Comparison of ENCODE assay signal across 1 cellular context in the genomic region with DNA sequence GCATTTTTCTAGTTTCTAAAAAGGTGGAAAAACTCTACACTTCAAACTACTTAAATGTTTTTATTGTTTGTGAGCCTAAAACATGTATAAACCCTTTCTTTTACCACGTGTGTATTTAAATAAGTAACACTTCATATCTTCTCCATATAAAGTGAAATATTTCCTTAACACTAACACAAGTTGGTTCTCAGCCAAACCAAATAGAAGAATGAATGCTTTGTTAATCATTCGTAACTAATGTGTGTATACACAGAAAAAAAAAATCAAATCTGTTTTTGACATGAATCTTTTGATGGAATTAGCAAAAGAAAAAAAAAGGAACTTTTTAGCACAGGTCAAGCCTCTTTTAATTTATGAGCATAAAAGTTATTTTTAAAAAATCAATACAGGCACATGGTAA.
TF ChIP-seq lines count a peak whose summit lies in the region.

No MANE protein-coding gene starts in this region.

TF ChIP-seq in HepG2, 621 proteins besides CTCF, POLR2A, EP300 and RAD21 (continued from another document):
- TF ChIP-seq, protein P1, sequence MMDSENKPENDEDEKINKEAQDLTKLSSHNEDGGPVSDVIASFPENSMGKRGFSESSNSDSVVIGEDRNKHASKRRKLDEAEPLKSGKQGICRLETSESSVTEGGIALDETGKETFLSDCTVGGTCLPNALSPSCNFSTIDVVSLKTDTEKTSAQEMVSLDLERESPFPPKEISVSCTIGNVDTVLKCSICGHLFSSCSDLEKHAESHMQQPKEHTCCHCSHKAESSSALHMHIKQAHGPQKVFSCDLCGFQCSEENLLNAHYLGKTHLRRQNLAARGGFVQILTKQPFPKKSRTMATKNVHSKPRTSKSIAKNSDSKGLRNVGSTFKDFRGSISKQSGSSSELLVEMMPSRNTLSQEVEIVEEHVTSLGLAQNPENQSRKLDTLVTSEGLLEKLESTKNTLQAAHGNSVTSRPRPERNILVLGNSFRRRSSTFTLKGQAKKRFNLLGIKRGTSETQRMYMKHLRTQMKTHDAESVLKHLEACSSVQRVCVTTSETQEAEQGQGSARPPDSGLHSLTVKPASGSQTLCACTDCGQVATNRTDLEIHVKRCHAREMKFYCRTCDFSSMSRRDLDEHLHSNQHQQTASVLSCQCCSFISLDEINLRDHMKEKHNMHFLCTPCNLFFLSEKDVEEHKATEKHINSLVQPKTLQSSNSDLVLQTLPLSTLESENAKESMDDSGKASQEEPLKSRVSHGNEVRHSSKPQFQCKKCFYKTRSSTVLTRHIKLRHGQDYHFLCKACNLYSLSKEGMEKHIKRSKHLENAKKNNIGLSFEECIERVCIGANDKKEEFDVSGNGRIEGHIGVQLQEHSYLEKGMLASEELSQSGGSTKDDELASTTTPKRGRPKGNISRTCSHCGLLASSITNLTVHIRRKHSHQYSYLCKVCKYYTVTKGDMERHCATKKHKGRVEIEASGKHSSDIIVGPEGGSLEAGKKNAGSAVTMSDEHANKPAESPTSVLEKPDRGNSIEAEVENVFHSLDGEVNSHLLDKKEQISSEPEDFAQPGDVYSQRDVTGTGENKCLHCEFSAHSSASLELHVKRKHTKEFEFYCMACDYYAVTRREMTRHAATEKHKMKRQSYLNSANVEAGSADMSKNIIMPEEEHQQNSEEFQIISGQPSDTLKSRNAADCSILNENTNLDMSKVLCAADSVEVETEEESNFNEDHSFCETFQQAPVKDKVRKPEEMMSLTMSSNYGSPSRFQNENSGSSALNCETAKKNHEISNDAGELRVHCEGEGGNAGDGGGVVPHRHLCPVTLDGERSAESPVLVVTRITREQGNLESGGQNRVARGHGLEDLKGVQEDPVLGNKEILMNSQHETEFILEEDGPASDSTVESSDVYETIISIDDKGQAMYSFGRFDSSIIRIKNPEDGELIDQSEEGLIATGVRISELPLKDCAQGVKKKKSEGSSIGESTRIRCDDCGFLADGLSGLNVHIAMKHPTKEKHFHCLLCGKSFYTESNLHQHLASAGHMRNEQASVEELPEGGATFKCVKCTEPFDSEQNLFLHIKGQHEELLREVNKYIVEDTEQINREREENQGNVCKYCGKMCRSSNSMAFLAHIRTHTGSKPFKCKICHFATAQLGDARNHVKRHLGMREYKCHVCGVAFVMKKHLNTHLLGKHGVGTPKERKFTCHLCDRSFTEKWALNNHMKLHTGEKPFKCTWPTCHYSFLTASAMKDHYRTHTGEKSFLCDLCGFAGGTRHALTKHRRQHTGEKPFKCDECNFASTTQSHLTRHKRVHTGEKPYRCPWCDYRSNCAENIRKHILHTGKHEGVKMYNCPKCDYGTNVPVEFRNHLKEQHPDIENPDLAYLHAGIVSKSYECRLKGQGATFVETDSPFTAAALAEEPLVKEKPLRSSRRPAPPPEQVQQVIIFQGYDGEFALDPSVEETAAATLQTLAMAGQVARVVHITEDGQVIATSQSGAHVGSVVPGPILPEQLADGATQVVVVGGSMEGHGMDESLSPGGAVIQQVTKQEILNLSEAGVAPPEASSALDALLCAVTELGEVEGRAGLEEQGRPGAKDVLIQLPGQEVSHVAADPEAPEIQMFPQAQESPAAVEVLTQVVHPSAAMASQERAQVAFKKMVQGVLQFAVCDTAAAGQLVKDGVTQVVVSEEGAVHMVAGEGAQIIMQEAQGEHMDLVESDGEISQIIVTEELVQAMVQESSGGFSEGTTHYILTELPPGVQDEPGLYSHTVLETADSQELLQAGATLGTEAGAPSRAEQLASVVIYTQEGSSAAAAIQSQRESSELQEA (CRISPR knock-in tag; IDR thresholded peaks at IDR 0.05; ENCODE audit: not compliant biosample characterization), result no peak
- no peak for TF ChIP-seq HDAC6 (IDR thresholded peaks at IDR 0.05; ENCODE audit: low read depth, low read length)
- TF ChIP-seq ZNF670 (CRISPR knock-in tag; IDR thresholded peaks at IDR 0.05; ENCODE audit: borderline replicate concordance), result no peak
- TF ChIP-seq, protein P2, sequence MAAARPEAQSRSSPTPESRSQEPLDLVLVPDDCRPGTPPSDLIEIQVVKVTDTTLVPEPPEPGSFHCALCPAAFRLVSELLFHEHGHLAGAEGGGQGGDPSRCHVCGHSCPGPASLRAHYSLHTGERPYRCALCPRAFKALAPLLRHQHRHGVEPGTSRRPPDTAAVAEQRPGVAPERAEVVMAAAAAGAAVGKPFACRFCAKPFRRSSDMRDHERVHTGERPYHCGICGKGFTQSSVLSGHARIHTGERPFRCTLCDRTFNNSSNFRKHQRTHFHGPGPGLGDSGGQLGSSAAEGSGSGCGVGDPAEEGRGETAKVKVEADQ (CRISPR knock-in tag; IDR thresholded peaks at IDR 0.05; ENCODE audit: borderline replicate concordance), result no peak
- TF ChIP-seq ZNF3 (CRISPR knock-in tag; IDR thresholded peaks at IDR 0.05), result no peak
- TF ChIP-seq GPN1 (CRISPR knock-in tag; IDR thresholded peaks at IDR 0.05; ENCODE audit: borderline replicate concordance), result no peak
- TF ChIP-seq, protein P3, sequence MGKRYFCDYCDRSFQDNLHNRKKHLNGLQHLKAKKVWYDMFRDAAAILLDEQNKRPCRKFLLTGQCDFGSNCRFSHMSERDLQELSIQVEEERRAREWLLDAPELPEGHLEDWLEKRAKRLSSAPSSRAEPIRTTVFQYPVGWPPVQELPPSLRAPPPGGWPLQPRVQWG (CRISPR knock-in tag; IDR thresholded peaks at IDR 0.05; ENCODE audit: borderline replicate concordance, low read depth), result no peak
- TF ChIP-seq ZNF251 (CRISPR knock-in tag; IDR thresholded peaks at IDR 0.05), result no peak
- TF ChIP-seq, protein P4, sequence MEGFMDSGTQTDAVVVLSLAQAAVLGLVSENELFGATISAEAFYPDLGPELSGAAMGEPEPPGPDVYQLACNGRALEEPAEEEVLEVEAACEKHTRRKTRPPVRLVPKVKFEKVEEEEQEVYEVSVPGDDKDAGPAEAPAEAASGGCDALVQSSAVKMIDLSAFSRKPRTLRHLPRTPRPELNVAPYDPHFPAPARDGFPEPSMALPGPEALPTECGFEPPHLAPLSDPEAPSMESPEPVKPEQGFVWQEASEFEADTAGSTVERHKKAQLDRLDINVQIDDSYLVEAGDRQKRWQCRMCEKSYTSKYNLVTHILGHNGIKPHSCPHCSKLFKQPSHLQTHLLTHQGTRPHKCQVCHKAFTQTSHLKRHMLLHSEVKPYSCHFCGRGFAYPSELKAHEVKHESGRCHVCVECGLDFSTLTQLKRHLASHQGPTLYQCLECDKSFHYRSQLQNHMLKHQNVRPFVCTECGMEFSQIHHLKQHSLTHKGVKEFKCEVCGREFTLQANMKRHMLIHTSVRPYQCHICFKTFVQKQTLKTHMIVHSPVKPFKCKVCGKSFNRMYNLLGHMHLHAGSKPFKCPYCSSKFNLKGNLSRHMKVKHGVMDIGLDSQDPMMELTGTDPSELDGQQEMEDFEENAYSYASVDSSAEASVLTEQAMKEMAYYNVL (CRISPR knock-in tag; IDR thresholded peaks at IDR 0.05; ENCODE audit: borderline replicate concordance), result no peak
- no peak for TF ChIP-seq FOXO1 (CRISPR knock-in tag; IDR thresholded peaks at IDR 0.05)
- TF ChIP-seq ZNF563 (CRISPR knock-in tag; IDR thresholded peaks at IDR 0.05), result no peak
- TF ChIP-seq, protein P5, sequence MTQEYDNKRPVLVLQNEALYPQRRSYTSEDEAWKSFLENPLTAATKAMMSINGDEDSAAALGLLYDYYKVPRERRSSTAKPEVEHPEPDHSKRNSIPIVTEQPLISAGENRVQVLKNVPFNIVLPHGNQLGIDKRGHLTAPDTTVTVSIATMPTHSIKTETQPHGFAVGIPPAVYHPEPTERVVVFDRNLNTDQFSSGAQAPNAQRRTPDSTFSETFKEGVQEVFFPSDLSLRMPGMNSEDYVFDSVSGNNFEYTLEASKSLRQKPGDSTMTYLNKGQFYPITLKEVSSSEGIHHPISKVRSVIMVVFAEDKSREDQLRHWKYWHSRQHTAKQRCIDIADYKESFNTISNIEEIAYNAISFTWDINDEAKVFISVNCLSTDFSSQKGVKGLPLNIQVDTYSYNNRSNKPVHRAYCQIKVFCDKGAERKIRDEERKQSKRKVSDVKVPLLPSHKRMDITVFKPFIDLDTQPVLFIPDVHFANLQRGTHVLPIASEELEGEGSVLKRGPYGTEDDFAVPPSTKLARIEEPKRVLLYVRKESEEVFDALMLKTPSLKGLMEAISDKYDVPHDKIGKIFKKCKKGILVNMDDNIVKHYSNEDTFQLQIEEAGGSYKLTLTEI (CRISPR knock-in tag; conservative IDR thresholded peaks at IDR 0.05), result no peak
- TF ChIP-seq ELF4 (CRISPR knock-in tag; IDR thresholded peaks at IDR 0.05; ENCODE audit: borderline replicate concordance), result 0 out of 2 replicates have a peak, but pooled peaks have one; percentile 48
- no peak for TF ChIP-seq POLR2AphosphoS2 (IDR thresholded peaks at IDR 0.05; ENCODE audit: low read depth, low read length)
- TF ChIP-seq, protein P6, sequence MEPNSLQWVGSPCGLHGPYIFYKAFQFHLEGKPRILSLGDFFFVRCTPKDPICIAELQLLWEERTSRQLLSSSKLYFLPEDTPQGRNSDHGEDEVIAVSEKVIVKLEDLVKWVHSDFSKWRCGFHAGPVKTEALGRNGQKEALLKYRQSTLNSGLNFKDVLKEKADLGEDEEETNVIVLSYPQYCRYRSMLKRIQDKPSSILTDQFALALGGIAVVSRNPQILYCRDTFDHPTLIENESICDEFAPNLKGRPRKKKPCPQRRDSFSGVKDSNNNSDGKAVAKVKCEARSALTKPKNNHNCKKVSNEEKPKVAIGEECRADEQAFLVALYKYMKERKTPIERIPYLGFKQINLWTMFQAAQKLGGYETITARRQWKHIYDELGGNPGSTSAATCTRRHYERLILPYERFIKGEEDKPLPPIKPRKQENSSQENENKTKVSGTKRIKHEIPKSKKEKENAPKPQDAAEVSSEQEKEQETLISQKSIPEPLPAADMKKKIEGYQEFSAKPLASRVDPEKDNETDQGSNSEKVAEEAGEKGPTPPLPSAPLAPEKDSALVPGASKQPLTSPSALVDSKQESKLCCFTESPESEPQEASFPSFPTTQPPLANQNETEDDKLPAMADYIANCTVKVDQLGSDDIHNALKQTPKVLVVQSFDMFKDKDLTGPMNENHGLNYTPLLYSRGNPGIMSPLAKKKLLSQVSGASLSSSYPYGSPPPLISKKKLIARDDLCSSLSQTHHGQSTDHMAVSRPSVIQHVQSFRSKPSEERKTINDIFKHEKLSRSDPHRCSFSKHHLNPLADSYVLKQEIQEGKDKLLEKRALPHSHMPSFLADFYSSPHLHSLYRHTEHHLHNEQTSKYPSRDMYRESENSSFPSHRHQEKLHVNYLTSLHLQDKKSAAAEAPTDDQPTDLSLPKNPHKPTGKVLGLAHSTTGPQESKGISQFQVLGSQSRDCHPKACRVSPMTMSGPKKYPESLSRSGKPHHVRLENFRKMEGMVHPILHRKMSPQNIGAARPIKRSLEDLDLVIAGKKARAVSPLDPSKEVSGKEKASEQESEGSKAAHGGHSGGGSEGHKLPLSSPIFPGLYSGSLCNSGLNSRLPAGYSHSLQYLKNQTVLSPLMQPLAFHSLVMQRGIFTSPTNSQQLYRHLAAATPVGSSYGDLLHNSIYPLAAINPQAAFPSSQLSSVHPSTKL (CRISPR knock-in tag; IDR thresholded peaks at IDR 0.05), result peak; percentile 26; the same call in 1 of the 2 replicates
- TF ChIP-seq, protein P7, sequence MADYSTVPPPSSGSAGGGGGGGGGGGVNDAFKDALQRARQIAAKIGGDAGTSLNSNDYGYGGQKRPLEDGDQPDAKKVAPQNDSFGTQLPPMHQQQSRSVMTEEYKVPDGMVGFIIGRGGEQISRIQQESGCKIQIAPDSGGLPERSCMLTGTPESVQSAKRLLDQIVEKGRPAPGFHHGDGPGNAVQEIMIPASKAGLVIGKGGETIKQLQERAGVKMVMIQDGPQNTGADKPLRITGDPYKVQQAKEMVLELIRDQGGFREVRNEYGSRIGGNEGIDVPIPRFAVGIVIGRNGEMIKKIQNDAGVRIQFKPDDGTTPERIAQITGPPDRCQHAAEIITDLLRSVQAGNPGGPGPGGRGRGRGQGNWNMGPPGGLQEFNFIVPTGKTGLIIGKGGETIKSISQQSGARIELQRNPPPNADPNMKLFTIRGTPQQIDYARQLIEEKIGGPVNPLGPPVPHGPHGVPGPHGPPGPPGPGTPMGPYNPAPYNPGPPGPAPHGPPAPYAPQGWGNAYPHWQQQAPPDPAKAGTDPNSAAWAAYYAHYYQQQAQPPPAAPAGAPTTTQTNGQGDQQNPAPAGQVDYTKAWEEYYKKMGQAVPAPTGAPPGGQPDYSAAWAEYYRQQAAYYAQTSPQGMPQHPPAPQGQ (CRISPR knock-in tag; IDR thresholded peaks at IDR 0.05; ENCODE audit: borderline replicate concordance), result no peak
- no peak for TF ChIP-seq YEATS2 (CRISPR knock-in tag; IDR thresholded peaks at IDR 0.05; ENCODE audit: borderline replicate concordance)
- TF ChIP-seq, protein P8, sequence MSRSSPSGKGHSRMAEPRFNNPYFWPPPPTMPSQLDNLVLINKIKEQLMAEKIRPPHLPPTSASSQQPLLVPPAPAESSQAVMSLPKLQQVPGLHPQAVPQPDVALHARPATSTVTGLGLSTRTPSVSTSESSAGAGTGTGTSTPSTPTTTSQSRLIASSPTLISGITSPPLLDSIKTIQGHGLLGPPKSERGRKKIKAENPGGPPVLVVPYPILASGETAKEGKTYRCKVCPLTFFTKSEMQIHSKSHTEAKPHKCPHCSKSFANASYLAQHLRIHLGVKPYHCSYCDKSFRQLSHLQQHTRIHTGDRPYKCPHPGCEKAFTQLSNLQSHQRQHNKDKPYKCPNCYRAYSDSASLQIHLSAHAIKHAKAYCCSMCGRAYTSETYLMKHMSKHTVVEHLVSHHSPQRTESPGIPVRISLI (CRISPR knock-in tag; IDR thresholded peaks at IDR 0.05; ENCODE audit: borderline replicate concordance), result peak; percentile 79; the same call in 1 of the 2 replicates
- TF ChIP-seq ZMYM2 (CRISPR knock-in tag; IDR thresholded peaks at IDR 0.05), result no peak
- no peak for TF ChIP-seq HOXA3 (CRISPR knock-in tag; IDR thresholded peaks at IDR 0.05)
- TF ChIP-seq, protein P9, sequence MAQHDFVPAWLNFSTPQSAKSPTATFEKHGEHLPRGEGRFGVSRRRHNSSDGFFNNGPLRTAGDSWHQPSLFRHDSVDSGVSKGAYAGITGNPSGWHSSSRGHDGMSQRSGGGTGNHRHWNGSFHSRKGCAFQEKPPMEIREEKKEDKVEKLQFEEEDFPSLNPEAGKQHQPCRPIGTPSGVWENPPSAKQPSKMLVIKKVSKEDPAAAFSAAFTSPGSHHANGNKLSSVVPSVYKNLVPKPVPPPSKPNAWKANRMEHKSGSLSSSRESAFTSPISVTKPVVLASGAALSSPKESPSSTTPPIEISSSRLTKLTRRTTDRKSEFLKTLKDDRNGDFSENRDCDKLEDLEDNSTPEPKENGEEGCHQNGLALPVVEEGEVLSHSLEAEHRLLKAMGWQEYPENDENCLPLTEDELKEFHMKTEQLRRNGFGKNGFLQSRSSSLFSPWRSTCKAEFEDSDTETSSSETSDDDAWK (CRISPR knock-in tag; IDR thresholded peaks at IDR 0.05), result no peak
- no peak for TF ChIP-seq KLF13 (CRISPR knock-in tag; IDR thresholded peaks at IDR 0.05)
TF ChIP-seq in HepG2: peak in this region for 16.
